9 cellular contexts compared by ENCODE assay signal in genomic region chr2:97728091-97728596, GRCh38. TPM values are rescaled to one million over a fixed set of nuclear protein-coding genes. Genes with fewer than 3 reads are reported as not detected.
DNase-seq lines count a peak whose midpoint lies in the region; ATAC-seq and TF ChIP-seq lines count a peak whose summit lies in the region.
"Had no signal": no experiment of that assay in that cellular context is flagged by ENCODE, and none has a peak within 500 bp of the region (broad histone marks: within the 10 kb centered on the region; RNA-seq: fewer than 3 reads in every experiment).

No MANE protein-coding gene starts in this region.

- intact Hi-C loops in activated CD4-positive, alpha-beta T cell treated with anti-CD3 and anti-CD28 coated beads, Interleukin-2, amount 10 ng/mL, durations not matched to agents 24 days and 14 days (cut with micrococcal nuclease) = no loop called here

- no peak for DNase-seq in activated CD4-positive, alpha-beta T cell treated with anti-CD3 and anti-CD28 coated beads, Interleukin-2, amount 10 ng/mL, durations not matched to agents 24 days and 14 days
- DNase-seq in activated CD4-positive, alpha-beta T cell treated with anti-CD3 and anti-CD28 coated beads for 4 hours = no peak
- DNase-seq in WERI-Rb-1 (peak; percentile 84), NCI-H146 treated with DMSO at 0.1 percent for 48 hours (lab: John Stamatoyannopoulos, UW; ENCODE audit: unreplicated experiment) (no peak), NK-92 (lab: John Stamatoyannopoulos, UW; ENCODE audit: unreplicated experiment) (no peak), GM10248 (ENCODE audit: extremely low spot score) (no peak)
- DNase-seq in stimulated activated naive CD8-positive, alpha-beta T cell treated with anti-CD3 and anti-CD28 coated beads, Interleukin-15, Interleukin-2, amounts not matched to agents 100 U/mL and 50 U/mL, for 24 hours = peak; percentile 50

- H3K4me1 Mint-ChIP-seq in activated CD4-positive, alpha-beta T cell treated with anti-CD3 and anti-CD28 coated beads, Interleukin-2, amount 10 ng/mL, durations not matched to agents 24 days and 14 days = peaks cover 28% of the 10 kb centered on the region
- H3K4me1 Mint-ChIP-seq: B cell had no signal

- ATAC-seq in gastroesophageal sphincter = peak; percentile 46
- peak; percentile 81 for ATAC-seq in stimulated activated naive CD8-positive, alpha-beta T cell treated with anti-CD3 and anti-CD28 coated beads, Interleukin-15, Interleukin-2, amounts not matched to agents 100 U/mL and 50 U/mL, for 24 hours

- no peaks in the 10 kb centered on the region for H3K36me3 ChIP-seq in WERI-Rb-1
- no peaks in the 10 kb centered on the region for H3K36me3 ChIP-seq in gastroesophageal sphincter

- no peak for TF ChIP-seq CTCF in WERI-Rb-1 (IDR thresholded peaks at IDR 0.05; ENCODE audit: low read depth, low read length)
- no peak for TF ChIP-seq CTCF in gastroesophageal sphincter (IDR thresholded peaks at IDR 0.05)
- no peak for TF ChIP-seq CTCF in GM10248 (IDR thresholded peaks at IDR 0.05; ENCODE audit: control extremely low read depth, extremely low read depth, low read depth, missing control alignments)

- H3K9me3 ChIP-seq in WERI-Rb-1 (ENCODE audit: severe bottlenecking) = peaks cover 10% of the 10 kb centered on the region
- peaks cover 0 to 16% (median 0%) of the 10 kb centered on the region in 3 donors for H3K9me3 ChIP-seq in gastroesophageal sphincter

- H3K27ac Mint-ChIP-seq in activated CD4-positive, alpha-beta T cell treated with anti-CD3 and anti-CD28 coated beads, Interleukin-2, amount 10 ng/mL, durations not matched to agents 24 days and 14 days = peak overlapping the region; percentile 54
- H3K27ac Mint-ChIP-seq: B cell had no signal

- TF ChIP-seq POLR2A in gastroesophageal sphincter (IDR thresholded peaks at IDR 0.05) = no peak

- H3K27me3 ChIP-seq in WERI-Rb-1 (ENCODE audit: insufficient read depth, low read depth, severe bottlenecking) (no peaks in the 10 kb centered on the region), gastroesophageal sphincter (peaks cover 20% of the 10 kb centered on the region)

- H3K27ac ChIP-seq in WERI-Rb-1 (peak overlapping the region; percentile 83), gastroesophageal sphincter (peak overlapping the region in 2 of 4 donors; percentile 21 to 24)

- H3K4me1 ChIP-seq in gastroesophageal sphincter = no peaks in the 10 kb centered on the region

- peak overlapping the region; percentile 11; the same call in 1 of the 2 replicates for H3K4me3 ChIP-seq in WERI-Rb-1 (ENCODE audit: low read depth, low read length)
- H3K4me3 ChIP-seq in gastroesophageal sphincter = no peak overlapping the region

- no peak for TF ChIP-seq EP300 in gastroesophageal sphincter (IDR thresholded peaks at IDR 0.05)

- no peak overlapping the region for H3K4me3 Mint-ChIP-seq in activated CD4-positive, alpha-beta T cell treated with anti-CD3 and anti-CD28 coated beads, Interleukin-2, amount 10 ng/mL, durations not matched to agents 24 days and 14 days
- H3K4me3 Mint-ChIP-seq: B cell had no signal

- POLR2A ChIA-PET in GM10248 (lab: Yijun Ruan, JAX) = no interaction called here

- no peaks in the 10 kb centered on the region for H3K27me3 Mint-ChIP-seq in activated CD4-positive, alpha-beta T cell treated with anti-CD3 and anti-CD28 coated beads, Interleukin-2, amount 10 ng/mL, durations not matched to agents 24 days and 14 days
- H3K27me3 Mint-ChIP-seq: B cell had no signal

- peaks cover 6% of the 10 kb centered on the region for H3K9me3 Mint-ChIP-seq in activated CD4-positive, alpha-beta T cell treated with anti-CD3 and anti-CD28 coated beads, Interleukin-2, amount 10 ng/mL, durations not matched to agents 24 days and 14 days

- 41 to 93% methylated on average over 3 to 9 of the region's 9 CpGs for WGBS in gastroesophageal sphincter (ENCODE audit: low coverage in 1 of 2), 2 donors

- CTCF ChIA-PET in GM10248 (lab: Yijun Ruan, JAX) = interaction anchor here (1.0 to 3.3 kb wide), 5 partner anchors 9 to 29 kb away, joined by 3 to 28 read pairs (median 4); no protein-coding TSS in a partner anchor

- peaks cover 91% of the 10 kb centered on the region for H3K36me3 Mint-ChIP-seq in activated CD4-positive, alpha-beta T cell treated with anti-CD3 and anti-CD28 coated beads, Interleukin-2, amount 10 ng/mL, durations not matched to agents 24 days and 14 days (ENCODE audit: low read depth)

RNA-seq across cellular contexts. Expression of gene ZAP70, which starts 14.8 kb away (rescaled TPM):
- 240 and 242 TPM in 2 replicates for total RNA-seq in activated CD4-positive, alpha-beta T cell treated with anti-CD3 and anti-CD28 coated beads, Interleukin-2, amount 10 ng/mL, durations not matched to agents 24 days and 14 days
- 1 to 10 TPM in 2 of 4 donors, under 1 TPM in 2; 0.46 to 2.2 (median 1.5) TPM for total RNA-seq in gastroesophageal sphincter

RNA-seq across cellular contexts. Expression of gene C2orf92, which starts 58.6 kb away (rescaled TPM):
- total RNA-seq in activated CD4-positive, alpha-beta T cell treated with anti-CD3 and anti-CD28 coated beads, Interleukin-2, amount 10 ng/mL, durations not matched to agents 24 days and 14 days = 16.8 and 16.9 TPM in 2 replicates
- total RNA-seq in gastroesophageal sphincter = 1 to 10 TPM; 1.5 to 6.7 (median 2.5) TPM

Comparison
In these comparisons a context has a peak if more than half of its experiments do, and no peak if none do; other contexts are left out.
1. DNase-seq: peak in WERI-Rb-1 (single experiment) and stimulated activated naive CD8-positive, alpha-beta T cell treated with anti-CD3 and anti-CD28 coated beads, Interleukin-15, Interleukin-2, amounts not matched to agents 100 U/mL and 50 U/mL, for 24 hours (single experiment); none in activated CD4-positive, alpha-beta T cell treated with anti-CD3 and anti-CD28 coated beads, Interleukin-2, amount 10 ng/mL, durations not matched to agents 24 days and 14 days (single experiment), activated CD4-positive, alpha-beta T cell treated with anti-CD3 and anti-CD28 coated beads for 4 hours (0 of 2), NCI-H146 treated with DMSO at 0.1 percent for 48 hours (single experiment), NK-92 (single experiment) and GM10248 (single experiment).
2. RNA of gene ZAP70, which starts 14.8 kb away (total RNA-seq): 240 to 242 TPM in activated CD4-positive, alpha-beta T cell treated with anti-CD3 and anti-CD28 coated beads, Interleukin-2, amount 10 ng/mL, durations not matched to agents 24 days and 14 days; 0.46 to 2.2 TPM in gastroesophageal sphincter; every median in the first group is over 10 times any median in the second.